In genomic region chr11:70580036-70580805, GRCh38 we compare ENCODE assay signal across 16 cellular contexts.
DNase-seq lines count a peak whose midpoint lies in the region; TF ChIP-seq lines count a peak whose summit lies in the region.
"Had no signal": no experiment of that assay in that cellular context is flagged by ENCODE, and none has a peak within 500 bp of the region (broad histone marks: within the 10 kb centered on the region; RNA-seq: fewer than 3 reads in every experiment).

No MANE protein-coding gene starts in this region.

- no peak overlapping the region for H2AK5ac ChIP-seq in neuronal stem cell (ENCODE audit: low read depth, low read length)

- no peaks in the 10 kb centered on the region for H3K36me3 ChIP-seq in H7 (replicated peaks; ENCODE audit: control insufficient read depth, insufficient read depth, low read length)
- H3K36me3 ChIP-seq in neuronal stem cell (replicated peaks in 1 of 2; ENCODE audit: control insufficient read depth in 2 of 2, insufficient read depth in 2 of 2, low read length in 2 of 2) = no peaks in the 10 kb centered on the region

- no peaks in the 10 kb centered on the region for H3K9me3 ChIP-seq in neuronal stem cell (replicated peaks in 1 of 2; ENCODE audit: control insufficient read depth in 2 of 2, insufficient read depth in 1 of 2, low read depth in 1 of 2, low read length in 2 of 2)

- no peak overlapping the region for H3K14ac ChIP-seq in neuronal stem cell (ENCODE audit: low read length)

- H2BK5ac ChIP-seq in neuronal stem cell (ENCODE audit: low read length) = peak overlapping the region; percentile 7

- H3K18ac ChIP-seq in neuronal stem cell (ENCODE audit: low read length) = peak overlapping the region; percentile 71

- TF ChIP-seq POLR2A in NB4 (IDR thresholded peaks at IDR 0.05; ENCODE audit: extremely low read depth, insufficient read length) = no peak

- no TSS peak for BruUV-seq in MCF 10A (replicated peaks; lab: Mats Ljungman, UMichigan)

- H3K4ac ChIP-seq in neuronal stem cell (ENCODE audit: low read length) = no peak overlapping the region

- peak; percentile 82 for DNase-seq in H7
- peak; percentile 40 for DNase-seq in NB4 (ENCODE audit: low read depth)
- DNase-seq in endothelial cell (ENCODE audit: low spot score) = peak; percentile 56
- DNase-seq in neuronal stem cell (ENCODE audit: low spot score) = no peak
- no peak for DNase-seq in kidney tubule cell (ENCODE audit: low spot score)
- no peak for DNase-seq in MCF 10A (ENCODE audit: unreplicated experiment)
- no peak for DNase-seq in NK-92 (lab: John Stamatoyannopoulos, UW; ENCODE audit: unreplicated experiment)
- DNase-seq: activated CD4-positive, CD25-positive, alpha-beta regulatory T cell treated with anti-CD3 and anti-CD28 coated beads, Interleukin-2, amount 50 U/mL, for 72 hours; CD4-positive, CD25-positive, alpha-beta regulatory T cell; central memory CD4-positive, alpha-beta T cell; Kasumi-1; NCI-H2029 treated with DMSO at 0.1 percent for 48 hours; NCI-H526 treated with DMSO at 0.1 percent for 48 hours had no signal

- H2BK15ac ChIP-seq in neuronal stem cell (ENCODE audit: low read length) = no peak overlapping the region

- H3K27me3 Mint-ChIP-seq in endothelial cell (ENCODE audit: unreplicated experiment) = peaks cover 8% of the 10 kb centered on the region
- H3K27me3 Mint-ChIP-seq in MCF 10A (ENCODE audit: insufficient read depth, unreplicated experiment) = no peaks in the 10 kb centered on the region
- H3K27me3 Mint-ChIP-seq: activated naive CD8-positive, alpha-beta T cell had no signal

- H3K4me1 ChIP-seq in neuronal stem cell (ENCODE audit: control insufficient read depth in 2 of 2, insufficient read depth in 1 of 2, low read depth in 1 of 2, low read length in 2 of 2) = peaks cover 6 to 7% of the 10 kb centered on the region in 2 donors

- H3K4me3 Mint-ChIP-seq in endothelial cell (ENCODE audit: unreplicated experiment) (no peak overlapping the region), MCF 10A (ENCODE audit: unreplicated experiment) (no peak overlapping the region)
- H3K4me3 Mint-ChIP-seq: activated naive CD8-positive, alpha-beta T cell; CD4-positive, CD25-positive, alpha-beta regulatory T cell; T-helper 1 cell treated with Interleukin-12 subunit alpha and Interleukin-12 subunit beta and Interleukin-4 antibody, amounts not matched to agents 30 μg/mL and 1 μg/mL, for 36 hours had no signal

- H4K91ac ChIP-seq in neuronal stem cell (ENCODE audit: low read depth, low read length, poor library complexity) = no peak overlapping the region

- no peak overlapping the region for H3K4me3 ChIP-seq in H7 (ENCODE audit: insufficient read depth, low read depth, low read length)
- H3K4me3 ChIP-seq in NB4 (ENCODE audit: low read depth, low read length) = no peak overlapping the region
- H3K4me3 ChIP-seq in neuronal stem cell (ENCODE audit: low read length in 2 of 2) = no peak overlapping the region

- H3K27ac ChIP-seq in neuronal stem cell (replicated peaks; ENCODE audit: low read length) = no peak overlapping the region
- H3K27ac ChIP-seq: RWPE1 had no signal

- CTCF ChIA-PET in MCF 10A (lab: Yijun Ruan, JAX) = no interaction called here

- H3K9ac ChIP-seq in neuronal stem cell (ENCODE audit: low read depth, low read length, poor library complexity) = no peak overlapping the region

- H3K79me1 ChIP-seq in neuronal stem cell (ENCODE audit: low read depth, low read length) = peaks cover 8% of the 10 kb centered on the region

- no peak overlapping the region for H3K27ac Mint-ChIP-seq in endothelial cell (ENCODE audit: unreplicated experiment)
- no peak overlapping the region for H3K27ac Mint-ChIP-seq in MCF 10A (ENCODE audit: low read depth, unreplicated experiment)
- H3K27ac Mint-ChIP-seq: activated naive CD8-positive, alpha-beta T cell; CD4-positive, CD25-positive, alpha-beta regulatory T cell; T-helper 1 cell treated with Interleukin-12 subunit alpha and Interleukin-12 subunit beta and Interleukin-4 antibody, amounts not matched to agents 30 μg/mL and 1 μg/mL, for 36 hours had no signal

- H3K9me3 Mint-ChIP-seq in endothelial cell (ENCODE audit: unreplicated experiment) = no peaks in the 10 kb centered on the region
- H3K9me3 Mint-ChIP-seq in MCF 10A (ENCODE audit: unreplicated experiment) = peaks cover 22% of the 10 kb centered on the region
- H3K9me3 Mint-ChIP-seq: T-helper 1 cell treated with Interleukin-12 subunit alpha and Interleukin-12 subunit beta and Interleukin-4 antibody, amounts not matched to agents 30 μg/mL and 1 μg/mL, for 36 hours had no signal

- WGBS in neuronal stem cell (ENCODE audit: extremely low coverage in 2 of 2, insufficient read length in 2 of 2, insufficient replicate concordance in 1 of 2), 2 donors = no CpG with 5 or more reads among the region's 25 CpGs

- TF ChIP-seq CTCF in NB4 (IDR thresholded peaks at IDR 0.05; ENCODE audit: low read depth, low read length) (no peak), endothelial cell (IDR thresholded peaks at IDR 0.05; ENCODE audit: unreplicated experiment) (no peak), MCF 10A (IDR thresholded peaks at IDR 0.05; ENCODE audit: unreplicated experiment) (no peak)

- H3K27me3 ChIP-seq in H7 (ENCODE audit: control insufficient read depth, insufficient read depth, low read length) (no peaks in the 10 kb centered on the region), neuronal stem cell (ENCODE audit: control insufficient read depth in 3 of 3, insufficient read depth in 3 of 3, low read depth in 1 of 3, low read length in 3 of 3) (no peaks in the 10 kb centered on the region)

- peak overlapping the region; percentile 22 for H2BK12ac ChIP-seq in neuronal stem cell (ENCODE audit: low read length)

- H3K4me1 Mint-ChIP-seq in endothelial cell (ENCODE audit: unreplicated experiment) = no peaks in the 10 kb centered on the region
- H3K4me1 Mint-ChIP-seq in MCF 10A (ENCODE audit: insufficient read depth, unreplicated experiment) = no peaks in the 10 kb centered on the region
- H3K4me1 Mint-ChIP-seq: CD4-positive, CD25-positive, alpha-beta regulatory T cell had no signal

- POLR2A ChIA-PET in MCF 10A (lab: Yijun Ruan, JAX) = no interaction called here

- H3K36me3 Mint-ChIP-seq in endothelial cell (ENCODE audit: low read depth, unreplicated experiment) = no peaks in the 10 kb centered on the region
- no peaks in the 10 kb centered on the region for H3K36me3 Mint-ChIP-seq in MCF 10A (ENCODE audit: insufficient read depth, unreplicated experiment)
- H3K36me3 Mint-ChIP-seq: activated naive CD8-positive, alpha-beta T cell; CD4-positive, CD25-positive, alpha-beta regulatory T cell had no signal

- H2BK120ac ChIP-seq in neuronal stem cell (ENCODE audit: low read depth, low read length) = no peak overlapping the region

- no peak overlapping the region for H3K4me2 ChIP-seq in neuronal stem cell (ENCODE audit: insufficient read depth, low read length, poor library complexity, severe bottlenecking)

- intact Hi-C loops in MCF 10A (cut with micrococcal nuclease) = no loop called here

- peak overlapping the region; percentile 73 for H3K23ac ChIP-seq in neuronal stem cell (ENCODE audit: low read depth, low read length, poor library complexity)

- H2AFZ ChIP-seq in neuronal stem cell (ENCODE audit: low read length) = no peak overlapping the region

- peak overlapping the region; percentile 65 for H4K8ac ChIP-seq in neuronal stem cell (ENCODE audit: low read depth, low read length)

Comparison
In these comparisons a context has a peak if more than half of its experiments do, and no peak if none do; other contexts are left out.
1. DNase-seq: peak in H7 (single experiment), NB4 (single experiment) and endothelial cell (single experiment); none in neuronal stem cell (single experiment), kidney tubule cell (single experiment), MCF 10A (single experiment) and NK-92 (single experiment).